ENCODE assay signal across 1 cellular context in the genomic region with DNA sequence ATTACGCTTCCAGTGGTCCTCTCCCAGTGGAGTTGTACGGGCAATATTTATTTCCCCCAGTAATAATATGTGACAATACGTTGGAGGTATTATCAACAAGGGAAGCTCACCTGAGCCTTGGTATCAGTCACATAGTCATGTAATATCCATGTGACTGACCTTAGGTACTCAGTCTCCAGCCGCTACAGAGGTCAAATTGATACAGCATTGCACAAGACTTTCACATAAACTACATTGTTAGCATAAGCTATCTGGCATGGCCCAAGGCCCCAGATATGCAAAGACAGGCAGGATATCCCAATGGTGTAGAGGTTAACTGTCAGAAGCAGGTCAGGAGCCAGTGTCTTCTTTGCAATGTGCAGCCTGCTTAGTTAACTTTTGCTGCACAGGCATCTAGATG.
TF ChIP-seq lines count a peak whose summit lies in the region.

No MANE protein-coding gene starts in this region.

TF ChIP-seq in HepG2, 621 proteins besides CTCF, POLR2A, EP300 and RAD21 (continued from another document and continues in another):
- TF ChIP-seq, protein P1, sequence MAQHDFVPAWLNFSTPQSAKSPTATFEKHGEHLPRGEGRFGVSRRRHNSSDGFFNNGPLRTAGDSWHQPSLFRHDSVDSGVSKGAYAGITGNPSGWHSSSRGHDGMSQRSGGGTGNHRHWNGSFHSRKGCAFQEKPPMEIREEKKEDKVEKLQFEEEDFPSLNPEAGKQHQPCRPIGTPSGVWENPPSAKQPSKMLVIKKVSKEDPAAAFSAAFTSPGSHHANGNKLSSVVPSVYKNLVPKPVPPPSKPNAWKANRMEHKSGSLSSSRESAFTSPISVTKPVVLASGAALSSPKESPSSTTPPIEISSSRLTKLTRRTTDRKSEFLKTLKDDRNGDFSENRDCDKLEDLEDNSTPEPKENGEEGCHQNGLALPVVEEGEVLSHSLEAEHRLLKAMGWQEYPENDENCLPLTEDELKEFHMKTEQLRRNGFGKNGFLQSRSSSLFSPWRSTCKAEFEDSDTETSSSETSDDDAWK (CRISPR knock-in tag; IDR thresholded peaks at IDR 0.05) = no peak
- TF ChIP-seq JUN (CRISPR knock-in tag; IDR thresholded peaks at IDR 0.05) (no peak), ZNF10 (CRISPR knock-in tag; IDR thresholded peaks at IDR 0.05; ENCODE audit: borderline replicate concordance, low read depth) (no peak), MAFK (conservative IDR thresholded peaks at IDR 0.05 in 1 of 2, IDR thresholded peaks at IDR 0.05 in 1 of 2; ENCODE audit: low read length in 2 of 2) (no peak), SPEN (CRISPR knock-in tag; IDR thresholded peaks at IDR 0.05; ENCODE audit: low read depth) (peak; percentile 41; the same call in 1 of the 2 replicates), MBNL3 (CRISPR knock-in tag; conservative IDR thresholded peaks at IDR 0.05) (no peak), HHEX (CRISPR knock-in tag; IDR thresholded peaks at IDR 0.05) (peak; percentile 59; the same call in 1 of the 2 replicates), ESRRA (CRISPR knock-in tag; IDR thresholded peaks at IDR 0.05; ENCODE audit: low read depth) (0 out of 2 replicates have a peak, but pooled peaks have one; percentile 53), HDAC2 (CRISPR knock-in tag; IDR thresholded peaks at IDR 0.05) (0 out of 2 replicates have a peak, but pooled peaks have one; percentile 54), SALL1 (CRISPR knock-in tag; IDR thresholded peaks at IDR 0.05) (peak; percentile 52; the same call in 1 of the 2 replicates), TRIM24 (CRISPR knock-in tag; IDR thresholded peaks at IDR 0.05) (0 out of 2 replicates have a peak, but pooled peaks have one; percentile 33), HNF4A (CRISPR knock-in tag; IDR thresholded peaks at IDR 0.05) (peak; percentile 69), NR2F6 (IDR thresholded peaks at IDR 0.05) (peak; percentile 94), NR2F6 (CRISPR knock-in tag; IDR thresholded peaks at IDR 0.05) (peak; percentile 85), ZNF20 (CRISPR knock-in tag; IDR thresholded peaks at IDR 0.05) (no peak), ZNF652 (CRISPR knock-in tag; IDR thresholded peaks at IDR 0.05; ENCODE audit: borderline replicate concordance, low read depth) (no peak), KLF16 (CRISPR knock-in tag; IDR thresholded peaks at IDR 0.05) (no peak), ZFY (CRISPR knock-in tag; IDR thresholded peaks at IDR 0.05) (no peak), RARA (CRISPR knock-in tag; IDR thresholded peaks at IDR 0.05) (peak; percentile 73), HNRNPK (IDR thresholded peaks at IDR 0.05; ENCODE audit: low read depth, low read length, poor library complexity, severe bottlenecking) (no peak), ZNF496 (CRISPR knock-in tag; IDR thresholded peaks at IDR 0.05; ENCODE audit: insufficient replicate concordance) (no peak), ZNF567 (CRISPR knock-in tag; IDR thresholded peaks at IDR 0.05; ENCODE audit: borderline replicate concordance) (no peak), ARHGAP35 (CRISPR knock-in tag; IDR thresholded peaks at IDR 0.05; ENCODE audit: borderline replicate concordance) (no peak), CHD4 (IDR thresholded peaks at IDR 0.05; ENCODE audit: borderline replicate concordance, low read length) (no peak), ZNF788 (CRISPR knock-in tag; IDR thresholded peaks at IDR 0.05; ENCODE audit: borderline replicate concordance) (no peak), ZNF234 (CRISPR knock-in tag; conservative IDR thresholded peaks at IDR 0.05) (no peak), KAT7 (CRISPR knock-in tag; IDR thresholded peaks at IDR 0.05; ENCODE audit: borderline replicate concordance) (no peak), HOXA5 (CRISPR knock-in tag; IDR thresholded peaks at IDR 0.05) (no peak), CEBPB (IDR thresholded peaks at IDR 0.05; ENCODE audit: borderline replicate concordance, low read depth, low read length) (peak; percentile 94)
- TF ChIP-seq, protein P2, sequence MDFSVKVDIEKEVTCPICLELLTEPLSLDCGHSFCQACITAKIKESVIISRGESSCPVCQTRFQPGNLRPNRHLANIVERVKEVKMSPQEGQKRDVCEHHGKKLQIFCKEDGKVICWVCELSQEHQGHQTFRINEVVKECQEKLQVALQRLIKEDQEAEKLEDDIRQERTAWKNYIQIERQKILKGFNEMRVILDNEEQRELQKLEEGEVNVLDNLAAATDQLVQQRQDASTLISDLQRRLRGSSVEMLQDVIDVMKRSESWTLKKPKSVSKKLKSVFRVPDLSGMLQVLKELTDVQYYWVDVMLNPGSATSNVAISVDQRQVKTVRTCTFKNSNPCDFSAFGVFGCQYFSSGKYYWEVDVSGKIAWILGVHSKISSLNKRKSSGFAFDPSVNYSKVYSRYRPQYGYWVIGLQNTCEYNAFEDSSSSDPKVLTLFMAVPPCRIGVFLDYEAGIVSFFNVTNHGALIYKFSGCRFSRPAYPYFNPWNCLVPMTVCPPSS (IDR thresholded peaks at IDR 0.05) = no peak
- TF ChIP-seq, protein P3, sequence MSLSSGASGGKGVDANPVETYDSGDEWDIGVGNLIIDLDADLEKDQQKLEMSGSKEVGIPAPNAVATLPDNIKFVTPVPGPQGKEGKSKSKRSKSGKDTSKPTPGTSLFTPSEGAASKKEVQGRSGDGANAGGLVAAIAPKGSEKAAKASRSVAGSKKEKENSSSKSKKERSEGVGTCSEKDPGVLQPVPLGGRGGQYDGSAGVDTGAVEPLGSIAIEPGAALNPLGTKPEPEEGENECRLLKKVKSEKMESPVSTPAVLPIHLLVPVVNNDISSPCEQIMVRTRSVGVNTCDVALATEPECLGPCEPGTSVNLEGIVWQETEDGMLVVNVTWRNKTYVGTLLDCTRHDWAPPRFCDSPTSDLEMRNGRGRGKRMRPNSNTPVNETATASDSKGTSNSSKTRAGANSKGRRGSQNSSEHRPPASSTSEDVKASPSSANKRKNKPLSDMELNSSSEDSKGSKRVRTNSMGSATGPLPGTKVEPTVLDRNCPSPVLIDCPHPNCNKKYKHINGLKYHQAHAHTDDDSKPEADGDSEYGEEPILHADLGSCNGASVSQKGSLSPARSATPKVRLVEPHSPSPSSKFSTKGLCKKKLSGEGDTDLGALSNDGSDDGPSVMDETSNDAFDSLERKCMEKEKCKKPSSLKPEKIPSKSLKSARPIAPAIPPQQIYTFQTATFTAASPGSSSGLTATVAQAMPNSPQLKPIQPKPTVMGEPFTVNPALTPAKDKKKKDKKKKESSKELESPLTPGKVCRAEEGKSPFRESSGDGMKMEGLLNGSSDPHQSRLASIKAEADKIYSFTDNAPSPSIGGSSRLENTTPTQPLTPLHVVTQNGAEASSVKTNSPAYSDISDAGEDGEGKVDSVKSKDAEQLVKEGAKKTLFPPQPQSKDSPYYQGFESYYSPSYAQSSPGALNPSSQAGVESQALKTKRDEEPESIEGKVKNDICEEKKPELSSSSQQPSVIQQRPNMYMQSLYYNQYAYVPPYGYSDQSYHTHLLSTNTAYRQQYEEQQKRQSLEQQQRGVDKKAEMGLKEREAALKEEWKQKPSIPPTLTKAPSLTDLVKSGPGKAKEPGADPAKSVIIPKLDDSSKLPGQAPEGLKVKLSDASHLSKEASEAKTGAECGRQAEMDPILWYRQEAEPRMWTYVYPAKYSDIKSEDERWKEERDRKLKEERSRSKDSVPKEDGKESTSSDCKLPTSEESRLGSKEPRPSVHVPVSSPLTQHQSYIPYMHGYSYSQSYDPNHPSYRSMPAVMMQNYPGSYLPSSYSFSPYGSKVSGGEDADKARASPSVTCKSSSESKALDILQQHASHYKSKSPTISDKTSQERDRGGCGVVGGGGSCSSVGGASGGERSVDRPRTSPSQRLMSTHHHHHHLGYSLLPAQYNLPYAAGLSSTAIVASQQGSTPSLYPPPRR (CRISPR knock-in tag; IDR thresholded peaks at IDR 0.05; ENCODE audit: borderline replicate concordance) = peak; percentile 74
- TF ChIP-seq, protein P4, sequence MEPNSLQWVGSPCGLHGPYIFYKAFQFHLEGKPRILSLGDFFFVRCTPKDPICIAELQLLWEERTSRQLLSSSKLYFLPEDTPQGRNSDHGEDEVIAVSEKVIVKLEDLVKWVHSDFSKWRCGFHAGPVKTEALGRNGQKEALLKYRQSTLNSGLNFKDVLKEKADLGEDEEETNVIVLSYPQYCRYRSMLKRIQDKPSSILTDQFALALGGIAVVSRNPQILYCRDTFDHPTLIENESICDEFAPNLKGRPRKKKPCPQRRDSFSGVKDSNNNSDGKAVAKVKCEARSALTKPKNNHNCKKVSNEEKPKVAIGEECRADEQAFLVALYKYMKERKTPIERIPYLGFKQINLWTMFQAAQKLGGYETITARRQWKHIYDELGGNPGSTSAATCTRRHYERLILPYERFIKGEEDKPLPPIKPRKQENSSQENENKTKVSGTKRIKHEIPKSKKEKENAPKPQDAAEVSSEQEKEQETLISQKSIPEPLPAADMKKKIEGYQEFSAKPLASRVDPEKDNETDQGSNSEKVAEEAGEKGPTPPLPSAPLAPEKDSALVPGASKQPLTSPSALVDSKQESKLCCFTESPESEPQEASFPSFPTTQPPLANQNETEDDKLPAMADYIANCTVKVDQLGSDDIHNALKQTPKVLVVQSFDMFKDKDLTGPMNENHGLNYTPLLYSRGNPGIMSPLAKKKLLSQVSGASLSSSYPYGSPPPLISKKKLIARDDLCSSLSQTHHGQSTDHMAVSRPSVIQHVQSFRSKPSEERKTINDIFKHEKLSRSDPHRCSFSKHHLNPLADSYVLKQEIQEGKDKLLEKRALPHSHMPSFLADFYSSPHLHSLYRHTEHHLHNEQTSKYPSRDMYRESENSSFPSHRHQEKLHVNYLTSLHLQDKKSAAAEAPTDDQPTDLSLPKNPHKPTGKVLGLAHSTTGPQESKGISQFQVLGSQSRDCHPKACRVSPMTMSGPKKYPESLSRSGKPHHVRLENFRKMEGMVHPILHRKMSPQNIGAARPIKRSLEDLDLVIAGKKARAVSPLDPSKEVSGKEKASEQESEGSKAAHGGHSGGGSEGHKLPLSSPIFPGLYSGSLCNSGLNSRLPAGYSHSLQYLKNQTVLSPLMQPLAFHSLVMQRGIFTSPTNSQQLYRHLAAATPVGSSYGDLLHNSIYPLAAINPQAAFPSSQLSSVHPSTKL (CRISPR knock-in tag; IDR thresholded peaks at IDR 0.05) = peak; percentile 56
- TF ChIP-seq, protein P5, sequence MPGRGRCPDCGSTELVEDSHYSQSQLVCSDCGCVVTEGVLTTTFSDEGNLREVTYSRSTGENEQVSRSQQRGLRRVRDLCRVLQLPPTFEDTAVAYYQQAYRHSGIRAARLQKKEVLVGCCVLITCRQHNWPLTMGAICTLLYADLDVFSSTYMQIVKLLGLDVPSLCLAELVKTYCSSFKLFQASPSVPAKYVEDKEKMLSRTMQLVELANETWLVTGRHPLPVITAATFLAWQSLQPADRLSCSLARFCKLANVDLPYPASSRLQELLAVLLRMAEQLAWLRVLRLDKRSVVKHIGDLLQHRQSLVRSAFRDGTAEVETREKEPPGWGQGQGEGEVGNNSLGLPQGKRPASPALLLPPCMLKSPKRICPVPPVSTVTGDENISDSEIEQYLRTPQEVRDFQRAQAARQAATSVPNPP (CRISPR knock-in tag; IDR thresholded peaks at IDR 0.05) = no peak
- TF ChIP-seq, protein P6, sequence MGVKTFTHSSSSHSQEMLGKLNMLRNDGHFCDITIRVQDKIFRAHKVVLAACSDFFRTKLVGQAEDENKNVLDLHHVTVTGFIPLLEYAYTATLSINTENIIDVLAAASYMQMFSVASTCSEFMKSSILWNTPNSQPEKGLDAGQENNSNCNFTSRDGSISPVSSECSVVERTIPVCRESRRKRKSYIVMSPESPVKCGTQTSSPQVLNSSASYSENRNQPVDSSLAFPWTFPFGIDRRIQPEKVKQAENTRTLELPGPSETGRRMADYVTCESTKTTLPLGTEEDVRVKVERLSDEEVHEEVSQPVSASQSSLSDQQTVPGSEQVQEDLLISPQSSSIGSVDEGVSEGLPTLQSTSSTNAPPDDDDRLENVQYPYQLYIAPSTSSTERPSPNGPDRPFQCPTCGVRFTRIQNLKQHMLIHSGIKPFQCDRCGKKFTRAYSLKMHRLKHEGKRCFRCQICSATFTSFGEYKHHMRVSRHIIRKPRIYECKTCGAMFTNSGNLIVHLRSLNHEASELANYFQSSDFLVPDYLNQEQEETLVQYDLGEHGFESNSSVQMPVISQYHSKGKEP (CRISPR knock-in tag; IDR thresholded peaks at IDR 0.05) = no peak
- TF ChIP-seq, protein P7, sequence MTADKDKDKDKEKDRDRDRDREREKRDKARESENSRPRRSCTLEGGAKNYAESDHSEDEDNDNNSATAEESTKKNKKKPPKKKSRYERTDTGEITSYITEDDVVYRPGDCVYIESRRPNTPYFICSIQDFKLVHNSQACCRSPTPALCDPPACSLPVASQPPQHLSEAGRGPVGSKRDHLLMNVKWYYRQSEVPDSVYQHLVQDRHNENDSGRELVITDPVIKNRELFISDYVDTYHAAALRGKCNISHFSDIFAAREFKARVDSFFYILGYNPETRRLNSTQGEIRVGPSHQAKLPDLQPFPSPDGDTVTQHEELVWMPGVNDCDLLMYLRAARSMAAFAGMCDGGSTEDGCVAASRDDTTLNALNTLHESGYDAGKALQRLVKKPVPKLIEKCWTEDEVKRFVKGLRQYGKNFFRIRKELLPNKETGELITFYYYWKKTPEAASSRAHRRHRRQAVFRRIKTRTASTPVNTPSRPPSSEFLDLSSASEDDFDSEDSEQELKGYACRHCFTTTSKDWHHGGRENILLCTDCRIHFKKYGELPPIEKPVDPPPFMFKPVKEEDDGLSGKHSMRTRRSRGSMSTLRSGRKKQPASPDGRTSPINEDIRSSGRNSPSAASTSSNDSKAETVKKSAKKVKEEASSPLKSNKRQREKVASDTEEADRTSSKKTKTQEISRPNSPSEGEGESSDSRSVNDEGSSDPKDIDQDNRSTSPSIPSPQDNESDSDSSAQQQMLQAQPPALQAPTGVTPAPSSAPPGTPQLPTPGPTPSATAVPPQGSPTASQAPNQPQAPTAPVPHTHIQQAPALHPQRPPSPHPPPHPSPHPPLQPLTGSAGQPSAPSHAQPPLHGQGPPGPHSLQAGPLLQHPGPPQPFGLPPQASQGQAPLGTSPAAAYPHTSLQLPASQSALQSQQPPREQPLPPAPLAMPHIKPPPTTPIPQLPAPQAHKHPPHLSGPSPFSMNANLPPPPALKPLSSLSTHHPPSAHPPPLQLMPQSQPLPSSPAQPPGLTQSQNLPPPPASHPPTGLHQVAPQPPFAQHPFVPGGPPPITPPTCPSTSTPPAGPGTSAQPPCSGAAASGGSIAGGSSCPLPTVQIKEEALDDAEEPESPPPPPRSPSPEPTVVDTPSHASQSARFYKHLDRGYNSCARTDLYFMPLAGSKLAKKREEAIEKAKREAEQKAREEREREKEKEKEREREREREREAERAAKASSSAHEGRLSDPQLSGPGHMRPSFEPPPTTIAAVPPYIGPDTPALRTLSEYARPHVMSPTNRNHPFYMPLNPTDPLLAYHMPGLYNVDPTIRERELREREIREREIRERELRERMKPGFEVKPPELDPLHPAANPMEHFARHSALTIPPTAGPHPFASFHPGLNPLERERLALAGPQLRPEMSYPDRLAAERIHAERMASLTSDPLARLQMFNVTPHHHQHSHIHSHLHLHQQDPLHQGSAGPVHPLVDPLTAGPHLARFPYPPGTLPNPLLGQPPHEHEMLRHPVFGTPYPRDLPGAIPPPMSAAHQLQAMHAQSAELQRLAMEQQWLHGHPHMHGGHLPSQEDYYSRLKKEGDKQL (CRISPR knock-in tag; IDR thresholded peaks at IDR 0.05; ENCODE audit: low read depth) = 0 out of 2 replicates have a peak, but pooled peaks have one; percentile 29
